Comparison of ENCODE assay signal across 27 cellular contexts in genomic region chr5:141306630-141307029, GRCh38. TPM values are rescaled to one million over a fixed set of nuclear protein-coding genes. Genes with fewer than 3 reads are reported as not detected.
"Had no signal": no experiment of that assay in that cellular context is flagged by ENCODE, and none has a peak within 500 bp of the region (broad histone marks: within the 10 kb centered on the region; RNA-seq: fewer than 3 reads in every experiment).

No MANE protein-coding gene starts in this region.

- H3K4me1 ChIP-seq: esophagus muscularis mucosa, foreskin keratinocyte, gastroesophageal sphincter, heart left ventricle, left ventricle myocardium inferior, lower lobe of right lung had no signal

- H2AFZ ChIP-seq: hepatocyte had no signal

- FAIRE-seq: colon, endothelial cell of umbilical vein, frontal cortex, kidney had no signal

- H3K27ac ChIP-seq: coronary artery, dorsolateral prefrontal cortex, esophagus muscularis mucosa, foreskin keratinocyte, gastroesophageal sphincter, heart left ventricle, hepatocyte, left ventricle myocardium inferior, lower lobe of right lung had no signal

- H3K4me2 ChIP-seq: hepatocyte had no signal

- ATAC-seq: foreskin keratinocyte, gastroesophageal sphincter, heart left ventricle, left colon, left lobe of liver, lower lobe of right lung, mucosa of descending colon had no signal

- H3K4me3 ChIP-seq: coronary artery, dorsolateral prefrontal cortex, esophagus muscularis mucosa, gastroesophageal sphincter, heart left ventricle, hepatocyte, left ventricle myocardium inferior, lower lobe of right lung, mucosa of descending colon had no signal

- H3K27me3 ChIP-seq: dorsolateral prefrontal cortex, esophagus muscularis mucosa, foreskin keratinocyte, gastroesophageal sphincter, heart left ventricle, hepatocyte had no signal

- H3K36me3 ChIP-seq: esophagus muscularis mucosa, heart left ventricle, lower lobe of right lung had no signal

- DNase-seq: dermis blood vessel endothelial cell; dorsolateral prefrontal cortex; effector CD4-positive, alpha-beta T cell; effector memory CD4-positive, alpha-beta T cell; foreskin keratinocyte; heart left ventricle; hypothalamus; immature natural killer cell; islet precursor cell; kidney; kidney glomerular epithelial cell; left colon; left ventricle myocardium inferior; lower lobe of right lung; mesenchymal stem cell; mucosa of descending colon; naive B cell had no signal

RNA-seq across cellular contexts. Expression of gene SLC25A2, which starts 2.8 kb away (rescaled TPM):
- total RNA-seq: epithelial cell of proximal tubule, foreskin keratinocyte, frontal cortex, heart left ventricle, left ventricle myocardium inferior had no signal
- polyA plus RNA-seq: endothelial cell of umbilical vein, fibroblast of lung, foreskin keratinocyte, heart left ventricle, hepatocyte, immature natural killer cell had no signal

RNA-seq across cellular contexts. Expression of gene PCDHGA1, which starts 23.7 kb away (rescaled TPM):
- polyA plus RNA-seq: foreskin keratinocyte, hepatocyte, immature natural killer cell had no signal

RNA-seq across cellular contexts. Expression of gene PCDHGA2, which starts 31.9 kb away (rescaled TPM):
- total RNA-seq: hepatocyte had no signal
- polyA plus RNA-seq: hepatocyte, immature natural killer cell had no signal

RNA-seq across cellular contexts. Expression of gene PCDHGA3, which starts 37.0 kb away (rescaled TPM):
- total RNA-seq: foreskin keratinocyte, hepatocyte had no signal
- polyA plus RNA-seq: hepatocyte had no signal
